In the genomic region with DNA sequence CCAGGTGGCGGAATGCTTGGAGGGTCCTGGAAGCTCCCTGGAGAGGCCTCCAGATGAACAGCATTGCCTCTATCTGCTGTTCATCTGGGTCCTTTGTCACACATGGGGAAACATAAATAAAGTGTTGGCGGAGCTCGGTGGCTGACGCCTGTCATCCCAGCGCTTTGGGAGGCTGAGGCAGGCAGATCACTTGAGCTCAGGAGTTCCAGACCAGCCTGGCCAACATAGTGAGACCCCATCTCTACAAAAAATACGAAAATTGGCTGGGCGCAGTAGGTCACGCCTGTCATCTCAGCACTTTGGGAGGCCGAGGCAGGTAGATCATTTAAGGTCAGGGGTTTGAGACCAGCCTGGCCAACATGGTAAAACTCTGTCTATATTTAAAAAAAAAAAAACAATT, we compare ENCODE assay signal across 2 cellular contexts.
TF ChIP-seq lines count a peak whose summit lies in the region.

No MANE protein-coding gene starts in this region.

TF ChIP-seq in GM23338, 12 proteins besides CTCF, POLR2A, EP300 and RAD21:
- no peak for TF ChIP-seq JUNB (IDR thresholded peaks at IDR 0.05; ENCODE audit: unreplicated experiment)

TF ChIP-seq in WTC11, 78 proteins besides CTCF, POLR2A, EP300 and RAD21:
- TF ChIP-seq, protein P1, sequence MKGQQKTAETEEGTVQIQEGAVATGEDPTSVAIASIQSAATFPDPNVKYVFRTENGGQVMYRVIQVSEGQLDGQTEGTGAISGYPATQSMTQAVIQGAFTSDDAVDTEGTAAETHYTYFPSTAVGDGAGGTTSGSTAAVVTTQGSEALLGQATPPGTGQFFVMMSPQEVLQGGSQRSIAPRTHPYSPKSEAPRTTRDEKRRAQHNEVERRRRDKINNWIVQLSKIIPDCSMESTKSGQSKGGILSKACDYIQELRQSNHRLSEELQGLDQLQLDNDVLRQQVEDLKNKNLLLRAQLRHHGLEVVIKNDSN (CRISPR knock-in tag; IDR thresholded peaks at IDR 0.05) = no peak
- peak; percentile 68 for TF ChIP-seq ZNF121 (CRISPR knock-in tag; IDR thresholded peaks at IDR 0.05)
